ENCODE assay signal across 8 cellular contexts in the genomic region with DNA sequence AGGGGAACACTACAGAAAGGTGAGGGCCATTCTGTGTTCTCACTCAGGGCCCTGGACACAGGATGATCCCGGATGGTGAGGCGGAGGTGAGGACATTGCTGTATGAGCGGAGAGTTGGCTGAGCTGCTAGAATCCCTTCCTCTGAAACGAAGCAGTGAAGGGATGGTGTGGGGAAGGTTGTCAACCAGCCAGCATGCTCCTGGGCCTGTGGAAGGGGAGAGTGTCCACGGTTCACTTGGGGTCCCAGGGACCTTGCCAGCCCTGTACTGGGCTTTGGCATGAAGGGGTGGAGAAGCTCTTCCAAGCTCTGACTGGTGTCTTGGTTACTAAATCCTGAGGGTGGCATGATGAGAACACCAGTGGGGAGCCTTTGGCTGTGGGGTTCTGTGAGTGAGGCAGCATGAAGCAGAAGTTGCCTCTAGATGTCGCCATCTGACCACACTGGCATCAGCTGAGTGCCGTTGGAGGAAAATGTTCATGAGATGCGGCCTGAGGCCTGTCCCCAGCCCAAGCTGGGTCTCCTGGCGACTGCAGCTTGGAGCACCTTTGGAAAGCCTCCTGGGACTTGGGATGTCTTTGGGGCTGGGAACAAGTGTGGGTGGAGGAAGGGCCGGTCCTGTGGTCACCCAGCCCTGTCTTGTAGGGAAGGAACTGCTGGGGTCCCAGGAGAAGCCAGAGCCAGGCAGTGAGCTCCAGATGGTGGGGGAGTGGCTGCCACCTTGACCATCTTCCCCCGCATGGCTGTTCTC. TPM values are rescaled to one million over a fixed set of nuclear protein-coding genes. Genes with fewer than 3 reads are reported as not detected.
DNase-seq lines count a peak whose midpoint lies in the region; ATAC-seq and TF ChIP-seq lines count a peak whose summit lies in the region.

No MANE protein-coding gene starts in this region.

- H3K36me3 Mint-ChIP-seq in brain, result no peaks in the 10 kb centered on the region

- POLR2A ChIA-PET in BJ (lab: Charles Lee), result no interaction called here

- no peaks in the 10 kb centered on the region for H3K36me3 ChIP-seq in BJ (ENCODE audit: control insufficient read depth, insufficient read depth, low read length)

- no peaks in the 10 kb centered on the region for H3K27me3 ChIP-seq in BJ (ENCODE audit: control insufficient read depth, insufficient read depth, low read length)

- TF ChIP-seq CTCF in BJ (IDR thresholded peaks at IDR 0.05; ENCODE audit: insufficient read depth, low read depth, low read length) (peak; percentile 93), brain (conservative IDR thresholded peaks at IDR 0.05) (peak; percentile 88 to 93)

- H3K9me3 Mint-ChIP-seq in brain, result peaks cover 0 to 2% (median 0%) of the 10 kb centered on the region in 5 experiments

- CTCF ChIA-PET in BJ (lab: Yijun Ruan, JAX), result interaction anchor here (0.6 to 10.6 kb wide), 42 partner anchors 9 to 664 kb away, joined by 3 to 118 read pairs (median 4); partner anchors contain the start of genes B3GNT9, CDH16, CES2 and CES3

- ATAC-seq in HG03378 (IDR thresholded peaks at IDR 0.05; ENCODE audit: unreplicated experiment), result no peak

- no peak for DNase-seq in BJ (ENCODE audit: low read depth)
- peak; percentile 37 for DNase-seq in GM19238 (ENCODE audit: insufficient read length, low spot score)
- peak; percentile 40 for DNase-seq in NCI-H1092 treated with DMSO at 0.1 percent for 48 hours (lab: John Stamatoyannopoulos, UW)
- DNase-seq in T-helper 9 cell, result peak; percentile 32
- DNase-seq in iPS-NIHi11 (ENCODE audit: low spot score), result peak; percentile 67
- DNase-seq in stimulated activated CD4-positive, alpha-beta T cell treated with anti-CD3 and anti-CD28 coated beads, Interleukin-12 subunit alpha, Interleukin-12 subunit beta, amount 100 ng/mL, for 4 hours, result peak; percentile 43

- H3K4me3 ChIP-seq in BJ (ENCODE audit: low read depth, low read length), result no peak overlapping the region

- H3K27ac Mint-ChIP-seq in brain, result peak overlapping the region in 4 of 5 experiments; percentile 33 to 79 (median 60)

- no peak overlapping the region for H3K4me3 Mint-ChIP-seq in brain

- no peaks in the 10 kb centered on the region for H3K27me3 Mint-ChIP-seq in brain

- peaks cover 28% of the 10 kb centered on the region for H3K4me1 Mint-ChIP-seq in brain

RNA-seq across cellular contexts. Expression of gene PDP2, which starts 14.8 kb away (rescaled TPM):
- polyA plus RNA-seq in BJ (2011; rRNA removed) (8.1 and 10.3 TPM in 2 replicates), brain (ENCODE audit: insufficient read depth, low read depth, low replicate concordance) (9.4 TPM)
- 20.6 and 23.7 TPM in 2 replicates for polyA minus RNA-seq in BJ (2011; rRNA and poly(A)+ RNA removed)

RNA-seq across cellular contexts. Expression of gene CDH16, which starts 23.6 kb away (rescaled TPM):
- polyA plus RNA-seq in BJ (2011; rRNA removed) (not detected in 2 replicates), brain (ENCODE audit: insufficient read depth, low read depth, low replicate concordance) (not detected)
- not detected in 2 replicates for polyA minus RNA-seq in BJ (2011; rRNA and poly(A)+ RNA removed)

RNA-seq across cellular contexts. Expression of gene RRAD, which starts 30.2 kb away (rescaled TPM):
- 1.8 and 3.8 TPM in 2 replicates for polyA plus RNA-seq in BJ (2011; rRNA removed)
- 0.57 and 1.6 TPM in 2 replicates for polyA minus RNA-seq in BJ (2011; rRNA and poly(A)+ RNA removed)
- 2.1 TPM for polyA plus RNA-seq in brain (ENCODE audit: insufficient read depth, low read depth, low replicate concordance)

RNA-seq across cellular contexts. Expression of gene CIAO2B, which starts 39.1 kb away (rescaled TPM):
- polyA plus RNA-seq in BJ (2011; rRNA removed), result 155 and 171 TPM in 2 replicates
- polyA minus RNA-seq in BJ (2011; rRNA and poly(A)+ RNA removed), result 79.3 and 107 TPM in 2 replicates
- 309 TPM for polyA plus RNA-seq in brain (ENCODE audit: insufficient read depth, low read depth, low replicate concordance)

RNA-seq across cellular contexts. Expression of gene CES2, which starts 40.2 kb away (rescaled TPM):
- 23.8 and 33.3 TPM in 2 replicates for polyA plus RNA-seq in BJ (2011; rRNA removed)
- 22.5 and 32.9 TPM in 2 replicates for polyA minus RNA-seq in BJ (2011; rRNA and poly(A)+ RNA removed)
- polyA plus RNA-seq in brain (ENCODE audit: insufficient read depth, low read depth, low replicate concordance), result 37.5 TPM
